34 cellular contexts compared by ENCODE assay signal in genomic region chr14:101002738-101003137, GRCh38.
"Had no signal": no experiment of that assay in that cellular context is flagged by ENCODE, and none has a peak within 500 bp of the region (broad histone marks: within the 10 kb centered on the region; RNA-seq: fewer than 3 reads in every experiment).

No MANE protein-coding gene starts in this region.

- H3K36me3 Mint-ChIP-seq: activated CD4-positive, alpha-beta memory T cell treated with anti-CD3 and anti-CD28 coated beads for 36 hours; activated naive CD4-positive, alpha-beta T cell treated with anti-CD3 and anti-CD28 coated beads, Interleukin-2, amount 50 U/mL, for 72 hours; activated naive CD8-positive, alpha-beta T cell treated with anti-CD3 and anti-CD28 coated beads for 36 hours had no signal

- H3K9me3 Mint-ChIP-seq: activated B cell treated with CpG ODN at 0.5 μM for 24 hours; activated CD4-positive, alpha-beta T cell treated with anti-CD3 and anti-CD28 coated beads, Interleukin-2, amount 10 ng/mL, durations not matched to agents 24 days and 14 days; activated CD8-positive, alpha-beta T cell treated with anti-CD3 and anti-CD28 coated beads for 36 hours; activated naive CD4-positive, alpha-beta T cell treated with anti-CD3 and anti-CD28 coated beads for 36 hours; activated naive CD8-positive, alpha-beta T cell treated with anti-CD3 and anti-CD28 coated beads for 36 hours; activated T-helper 1 cell treated with anti-CD3 and anti-CD28 coated beads, Interleukin-12 subunit alpha, Interleukin-12 subunit beta, Interleukin-2, Interleukin-4 antibody, amounts not matched to agents 30 ng/mL and 10 ng/mL and 1 ng/mL, durations not matched to agents 14 hours and 24 hours and 36 hours; activated T-helper 17 cell treated with anti-CD3 and anti-CD28 coated beads, Interleukin-2, amount 50 U/mL, for 72 hours; T-helper 1 cell treated with Interleukin-12 subunit alpha and Interleukin-12 subunit beta and Interleukin-4 antibody, amounts not matched to agents 30 μg/mL and 1 μg/mL, for 36 hours; T-helper 2 cell treated with Interferon-gamma antibody and Interleukin-4, amounts not matched to agents 5 μg/mL and 100 μg/mL, for 36 hours had no signal

- H3K36me3 ChIP-seq: breast epithelium had no signal

- H3K9me3 ChIP-seq: adrenal gland, body of pancreas, breast epithelium had no signal

- H3K27me3 ChIP-seq: adrenal gland, body of pancreas, brain microvascular endothelial cell, breast epithelium had no signal

- H3K27ac ChIP-seq: adrenal gland, body of pancreas, brain microvascular endothelial cell, VCaP had no signal

- H3K4me1 ChIP-seq: body of pancreas had no signal

- H3K27ac Mint-ChIP-seq: activated B cell treated with CpG ODN at 0.5 μM for 24 hours; activated CD4-positive, alpha-beta memory T cell treated with anti-CD3 and anti-CD28 coated beads for 36 hours; activated CD4-positive, alpha-beta T cell treated with anti-CD3 and anti-CD28 coated beads, Interleukin-2, amount 10 ng/mL, durations not matched to agents 24 days and 14 days; activated CD8-positive, alpha-beta T cell treated with anti-CD3 and anti-CD28 coated beads for 36 hours; activated naive CD4-positive, alpha-beta T cell treated with anti-CD3 and anti-CD28 coated beads for 36 hours; activated naive CD4-positive, alpha-beta T cell treated with anti-CD3 and anti-CD28 coated beads, Interleukin-2, amount 50 U/mL, for 72 hours; activated naive CD8-positive, alpha-beta T cell treated with anti-CD3 and anti-CD28 coated beads for 36 hours; activated T-cell treated with anti-CD3 and anti-CD28 coated beads, Interleukin-2, amount 50 U/mL, for 72 hours; activated T-helper 1 cell treated with anti-CD3 and anti-CD28 coated beads, Interleukin-12 subunit alpha, Interleukin-12 subunit beta, Interleukin-2, Interleukin-4 antibody, amounts not matched to agents 30 ng/mL and 10 ng/mL and 1 ng/mL, durations not matched to agents 14 hours and 24 hours and 36 hours; activated T-helper 17 cell treated with anti-CD3 and anti-CD28 coated beads, Interleukin-2, amount 50 U/mL, for 72 hours; T-helper 1 cell treated with Interleukin-12 subunit alpha and Interleukin-12 subunit beta and Interleukin-4 antibody, amounts not matched to agents 30 μg/mL and 1 μg/mL, for 36 hours; T-helper 2 cell treated with Interferon-gamma antibody and Interleukin-4, amounts not matched to agents 5 μg/mL and 100 μg/mL, for 36 hours had no signal

- H3K4me1 Mint-ChIP-seq: activated naive CD8-positive, alpha-beta T cell treated with anti-CD3 and anti-CD28 coated beads for 36 hours; activated T-helper 17 cell treated with anti-CD3 and anti-CD28 coated beads, Interleukin-2, amount 50 U/mL, for 72 hours had no signal

- H3K4me3 ChIP-seq: adrenal gland, body of pancreas, breast epithelium had no signal

- H3K4me3 Mint-ChIP-seq: activated B cell treated with CpG ODN at 0.5 μM for 24 hours; activated CD4-positive, alpha-beta memory T cell treated with anti-CD3 and anti-CD28 coated beads for 36 hours; activated CD4-positive, alpha-beta T cell treated with anti-CD3 and anti-CD28 coated beads, Interleukin-2, amount 10 ng/mL, durations not matched to agents 24 days and 14 days; activated CD8-positive, alpha-beta T cell treated with anti-CD3 and anti-CD28 coated beads for 36 hours; activated naive CD4-positive, alpha-beta T cell treated with anti-CD3 and anti-CD28 coated beads for 36 hours; activated naive CD8-positive, alpha-beta T cell treated with anti-CD3 and anti-CD28 coated beads for 36 hours; activated T-cell treated with anti-CD3 and anti-CD28 coated beads, Interleukin-2, amount 50 U/mL, for 4 hours; activated T-cell treated with anti-CD3 and anti-CD28 coated beads, Interleukin-2, amount 50 U/mL, for 72 hours; activated T-helper 1 cell treated with anti-CD3 and anti-CD28 coated beads, Interleukin-12 subunit alpha, Interleukin-12 subunit beta, Interleukin-2, Interleukin-4 antibody, amounts not matched to agents 30 ng/mL and 10 ng/mL and 1 ng/mL, durations not matched to agents 14 hours and 24 hours and 36 hours; activated T-helper 17 cell treated with anti-CD3 and anti-CD28 coated beads, Interleukin-2, amount 50 U/mL, for 72 hours; T-helper 1 cell treated with Interleukin-12 subunit alpha and Interleukin-12 subunit beta and Interleukin-4 antibody, amounts not matched to agents 30 μg/mL and 1 μg/mL, for 36 hours; T-helper 2 cell treated with Interferon-gamma antibody and Interleukin-4, amounts not matched to agents 5 μg/mL and 100 μg/mL, for 36 hours had no signal

- DNase-seq: activated B cell treated with CpG ODN at 0.5 μM for 24 hours; activated CD4-positive, alpha-beta memory T cell treated with anti-CD3 and anti-CD28 coated beads for 36 hours; activated CD4-positive, alpha-beta T cell treated with anti-CD3 and anti-CD28 coated beads for 4 hours; activated CD4-positive, alpha-beta T cell treated with anti-CD3 and anti-CD28 coated beads, Interleukin-2, amount 10 ng/mL, durations not matched to agents 24 days and 14 days; activated CD4-positive, alpha-beta T cell treated with anti-CD3 and anti-CD28 coated beads, Interleukin-2, amount 50 U/mL, for 1 hour; activated CD4-positive, alpha-beta T cell treated with anti-CD3 and anti-CD28 coated beads, Interleukin-2, amount 50 U/mL, for 4 hours; activated CD4-positive, CD25-positive, alpha-beta regulatory T cell treated with anti-CD3 and anti-CD28 coated beads, Interleukin-2, amount 50 U/mL, for 72 hours; activated CD8-positive, alpha-beta memory T cell treated with anti-CD3 and anti-CD28 coated beads, Interleukin-2, amount 50 U/mL, for 4 hours; activated CD8-positive, alpha-beta T cell treated with anti-CD3 and anti-CD28 coated beads for 36 hours; activated effector memory CD4-positive, alpha-beta T cell treated with anti-CD3 and anti-CD28 coated beads, Interleukin-2, amount 50 U/mL, for 16 hours; activated gamma-delta T cell treated with Interleukin-2 at 50 U/mL for 16 hours; activated naive CD4-positive, alpha-beta T cell; activated naive CD4-positive, alpha-beta T cell treated with anti-CD3 and anti-CD28 coated beads for 36 hours; activated naive CD4-positive, alpha-beta T cell treated with anti-CD3 and anti-CD28 coated beads, Interleukin-2, amount 50 U/mL, for 16 hours; activated naive CD8-positive, alpha-beta T cell treated with anti-CD3 and anti-CD28 coated beads for 36 hours; activated T-cell treated with anti-CD3 and anti-CD28 coated beads for 4 hours; activated T-cell treated with anti-CD3 and anti-CD28 coated beads, Interleukin-2, amount 50 U/mL, for 1 hour; activated T-cell treated with anti-CD3 and anti-CD28 coated beads, Interleukin-2, amount 50 U/mL, for 4 hours; activated T-cell treated with anti-CD3 and anti-CD28 coated beads, Interleukin-2, amount 50 U/mL, for 72 hours; adrenal gland; amniotic stem cell; aorta; body of pancreas; brain microvascular endothelial cell; central memory CD4-positive, alpha-beta T cell; T-helper 2 cell; T-helper 9 cell had no signal
